18 cellular contexts compared by ENCODE assay signal in the genomic region with DNA sequence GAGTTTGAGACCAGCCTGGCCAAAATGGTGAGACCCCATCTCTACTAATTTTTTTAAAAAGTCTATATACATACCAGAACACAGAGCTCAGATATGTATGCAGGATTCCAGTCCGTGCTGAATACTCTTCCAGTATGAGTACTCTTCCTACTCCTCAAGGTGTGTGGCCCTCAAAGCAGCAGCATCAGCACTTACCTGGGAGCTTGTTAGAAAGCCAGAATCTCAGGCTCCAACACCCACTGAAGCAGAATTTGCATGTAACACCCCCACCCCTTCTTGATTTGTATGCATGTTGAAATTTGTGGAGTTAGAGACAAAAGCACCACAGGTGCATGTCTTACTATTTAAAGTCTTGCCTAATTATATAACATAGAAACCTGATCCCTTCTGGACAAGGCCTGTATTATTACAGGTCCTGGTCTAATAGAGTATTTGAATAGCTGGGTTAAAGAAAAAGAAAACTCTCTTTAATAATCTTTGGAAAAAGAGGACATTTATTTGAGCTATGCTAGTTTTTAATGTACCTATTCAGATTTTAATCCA. TPM values are rescaled to one million over a fixed set of nuclear protein-coding genes. Genes with fewer than 3 reads are reported as not detected.
DNase-seq lines count a peak whose midpoint lies in the region; ATAC-seq and TF ChIP-seq lines count a peak whose summit lies in the region.
"Had no signal": no experiment of that assay in that cellular context is flagged by ENCODE, and none has a peak within 500 bp of the region (broad histone marks: within the 10 kb centered on the region; RNA-seq: fewer than 3 reads in every experiment).

No MANE protein-coding gene starts in this region.

- no peaks in the 10 kb centered on the region for H3K36me3 ChIP-seq in CD4-positive, alpha-beta memory T cell (ENCODE audit: insufficient read depth, low read length)
- no peaks in the 10 kb centered on the region for H3K36me3 ChIP-seq in breast epithelium
- H3K36me3 ChIP-seq in osteoblast (ENCODE audit: insufficient read depth, low read length): no peaks in the 10 kb centered on the region

- peaks cover 11% of the 10 kb centered on the region for H3K4me1 ChIP-seq in CD4-positive, alpha-beta memory T cell (ENCODE audit: insufficient read depth, low read length)
- H3K4me1 ChIP-seq in breast epithelium: no peaks in the 10 kb centered on the region
- H3K4me1 ChIP-seq in osteoblast (ENCODE audit: insufficient read depth, low read length): peaks cover 16% of the 10 kb centered on the region
- H3K4me1 ChIP-seq: Caco-2 had no signal

- TF ChIP-seq POLR2A in breast epithelium (IDR thresholded peaks at IDR 0.05): no peak

- H4K20me1 ChIP-seq in osteoblast (ENCODE audit: insufficient read depth, low read length): no peaks in the 10 kb centered on the region

- TF ChIP-seq CTCF in breast epithelium (IDR thresholded peaks at IDR 0.05): no peak
- TF ChIP-seq CTCF in osteoblast (IDR thresholded peaks at IDR 0.05; ENCODE audit: extremely low read depth, low read depth, low read length): no peak

- no peaks in the 10 kb centered on the region for H3K27me3 ChIP-seq in CD4-positive, alpha-beta memory T cell (ENCODE audit: insufficient read depth, low read length)
- H3K27me3 ChIP-seq in breast epithelium: no peaks in the 10 kb centered on the region
- H3K27me3 ChIP-seq in osteoblast (ENCODE audit: insufficient read depth, low read length): no peaks in the 10 kb centered on the region

- DNase-seq in CD4-positive, alpha-beta memory T cell: no peak
- DNase-seq in NCI-H1417 (lab: John Stamatoyannopoulos, UW) (peak in 2 of 3 experiments; percentile 31 to 81), breast epithelium (ENCODE audit: low spot score in 2 of 2) (no peak), osteoblast (ENCODE audit: insufficient read length, low spot score, missing footprints) (no peak), NCI-H226 (no peak), GDM1 (lab: John Stamatoyannopoulos, UW) (no peak)
- DNase-seq in stimulated activated CD4-positive, alpha-beta T cell treated with anti-CD3 and anti-CD28 coated beads, Interleukin-4, amount 100 ng/mL, for 4 hours: no peak
- DNase-seq: activated naive CD8-positive, alpha-beta T cell treated with anti-CD3 and anti-CD28 coated beads, Interleukin-2, amount 10 ng/mL, durations not matched to agents 7 days and 5 days; activated T-cell treated with anti-CD3 and anti-CD28 coated beads, Interleukin-2, amount 50 U/mL, for 4 hours; Caco-2; foreskin melanocyte; NCI-H187 treated with DMSO at 0.1 percent for 48 hours; NCI-H524; nephron progenitor cell; stimulated activated CD4-positive, alpha-beta T cell treated with anti-CD3 and anti-CD28 coated beads, Interleukin-1b, Interleukin-23, amount 100 ng/mL, for 48 hours had no signal

- H3K4me1 Mint-ChIP-seq in CD4-positive, alpha-beta memory T cell: peaks cover 7 to 18% (median 10%) of the 10 kb centered on the region in 4 donors
- H3K4me1 Mint-ChIP-seq: central memory CD8-positive, alpha-beta T cell had no signal

- no peaks in the 10 kb centered on the region for H3K79me2 ChIP-seq in osteoblast (ENCODE audit: insufficient read depth, low read length)

- H2AFZ ChIP-seq in osteoblast (ENCODE audit: low read length): no peak overlapping the region
- H2AFZ ChIP-seq: PC-9 had no signal

- H3K9me3 Mint-ChIP-seq in CD4-positive, alpha-beta memory T cell: no peaks in the 10 kb centered on the region
- H3K9me3 Mint-ChIP-seq: activated naive CD8-positive, alpha-beta T cell treated with anti-CD3 and anti-CD28 coated beads, Interleukin-2, amount 10 ng/mL, durations not matched to agents 7 days and 5 days; central memory CD8-positive, alpha-beta T cell had no signal

- H3K9me3 ChIP-seq in CD4-positive, alpha-beta memory T cell (ENCODE audit: control insufficient read depth in 1 of 2, low read length in 2 of 2): no peaks in the 10 kb centered on the region
- H3K9me3 ChIP-seq in breast epithelium: no peaks in the 10 kb centered on the region
- H3K9me3 ChIP-seq in osteoblast (ENCODE audit: low read depth, low read length): no peaks in the 10 kb centered on the region
- H3K9me3 ChIP-seq: Caco-2 had no signal

- no peak overlapping the region for H3K4me3 Mint-ChIP-seq in CD4-positive, alpha-beta memory T cell
- H3K4me3 Mint-ChIP-seq: activated naive CD8-positive, alpha-beta T cell treated with anti-CD3 and anti-CD28 coated beads, Interleukin-2, amount 10 ng/mL, durations not matched to agents 7 days and 5 days; activated T-cell treated with anti-CD3 and anti-CD28 coated beads, Interleukin-2, amount 50 U/mL, for 4 hours; central memory CD8-positive, alpha-beta T cell; nephron progenitor cell had no signal

- H3K27ac Mint-ChIP-seq in CD4-positive, alpha-beta memory T cell: peak overlapping the region in 4 of 7 donors; percentile 20 to 49 (median 30)
- H3K27ac Mint-ChIP-seq: activated naive CD8-positive, alpha-beta T cell treated with anti-CD3 and anti-CD28 coated beads, Interleukin-2, amount 10 ng/mL, durations not matched to agents 7 days and 5 days; nephron progenitor cell had no signal

- H3K4me2 ChIP-seq in osteoblast (ENCODE audit: insufficient read depth, low read length): no peak overlapping the region

- H3K27ac ChIP-seq in CD4-positive, alpha-beta memory T cell (ENCODE audit: low read depth, low read length): no peak overlapping the region
- H3K27ac ChIP-seq in breast epithelium: peak overlapping the region; percentile 18 to 27
- H3K27ac ChIP-seq in osteoblast (ENCODE audit: low read depth, low read length): peak overlapping the region; percentile 28
- H3K27ac ChIP-seq: PC-9 had no signal

- POLR2A ChIA-PET in CD4-positive, alpha-beta memory T cell (lab: Charles Lee; ENCODE audit: partially characterized antibody): interaction anchor here (4.3 kb wide), 1 partner anchor 50 kb away, joined by 38 read pairs; a partner anchor contains a TSS

- intact Hi-C loops in CD4-positive, alpha-beta memory T cell (cut with micrococcal nuclease): no loop called here
- intact Hi-C loops in breast epithelium (cut with DNase I; ENCODE audit: low total_unique reads): no loop called here

- no peak overlapping the region for H3K4me3 ChIP-seq in CD4-positive, alpha-beta memory T cell (ENCODE audit: low read length in 2 of 2)
- no peak overlapping the region for H3K4me3 ChIP-seq in breast epithelium
- no peak overlapping the region for H3K4me3 ChIP-seq in osteoblast (ENCODE audit: insufficient read depth, low read length)
- H3K4me3 ChIP-seq: PC-9 had no signal

- peaks cover 0 to 4% of the 10 kb centered on the region in 2 donors for H3K36me3 Mint-ChIP-seq in CD4-positive, alpha-beta memory T cell

- no peaks in the 10 kb centered on the region for H3K27me3 Mint-ChIP-seq in CD4-positive, alpha-beta memory T cell
- H3K27me3 Mint-ChIP-seq: activated naive CD8-positive, alpha-beta T cell treated with anti-CD3 and anti-CD28 coated beads, Interleukin-2, amount 10 ng/mL, durations not matched to agents 7 days and 5 days; central memory CD8-positive, alpha-beta T cell had no signal

- CTCF ChIA-PET in CD4-positive, alpha-beta memory T cell (lab: Charles Lee; ENCODE audit: partially characterized antibody): interaction anchor here (0.6 to 2.5 kb wide), 7 partner anchors 12 to 151 kb away, joined by 3 to 9 read pairs (median 6); a partner anchor contains a TSS

- ATAC-seq in HG03521 (IDR thresholded peaks at IDR 0.05; ENCODE audit: unreplicated experiment): no peak
- ATAC-seq: activated T-cell treated with anti-CD3 and anti-CD28 coated beads, Interleukin-2, amount 50 U/mL, for 4 hours had no signal

RNA-seq across cellular contexts. Expression of a gene that starts 50.3 kb away (rescaled TPM):
- 10 to 100 TPM; 86.9 TPM for total RNA-seq in CD4-positive, alpha-beta memory T cell
- polyA plus RNA-seq in CD4-positive, alpha-beta memory T cell: 10 to 100 TPM; 39.6 to 63.6 TPM
- 100 to 1,000 TPM in 2 of 3 donors, 10 to 100 TPM in 1; 63.8 to 133 (median 124) TPM for total RNA-seq in breast epithelium
- 84.3 and 91.9 TPM in 2 replicates for total RNA-seq in osteoblast

Comparison
In these comparisons a context has a peak if more than half of its experiments do, and no peak if none do; other contexts are left out.
1. DNase-seq: peak in NCI-H1417 (2 of 3); none in CD4-positive, alpha-beta memory T cell (0 of 5), breast epithelium (0 of 2), osteoblast (single experiment), NCI-H226 (single experiment), stimulated activated CD4-positive, alpha-beta T cell treated with anti-CD3 and anti-CD28 coated beads, Interleukin-4, amount 100 ng/mL, for 4 hours (0 of 2) and GDM1 (single experiment).